Comparison of ENCODE assay signal across 1 cellular context in the genomic region with DNA sequence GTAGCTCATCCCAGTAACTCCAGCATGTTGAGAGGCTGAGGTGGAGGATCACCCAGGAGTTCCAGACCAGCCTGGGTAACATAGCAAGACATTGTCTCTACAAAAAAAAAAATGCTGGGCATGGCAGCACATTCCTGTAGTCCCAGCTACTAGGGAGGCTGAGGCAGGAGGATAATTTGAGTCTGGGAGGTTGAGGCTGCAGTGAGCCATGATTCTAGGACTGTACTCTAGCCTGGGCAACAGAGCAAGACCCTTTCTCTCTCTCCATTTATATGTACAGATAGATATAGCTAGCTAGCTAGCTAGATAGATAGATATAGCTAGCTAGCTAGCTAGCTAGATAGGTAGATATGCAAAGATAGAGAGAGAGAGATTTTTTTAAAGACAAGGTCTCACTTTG.
TF ChIP-seq lines count a peak whose summit lies in the region.

No MANE protein-coding gene starts in this region.

TF ChIP-seq in HEK293, 187 proteins besides CTCF, POLR2A, EP300 and RAD21:
- TF ChIP-seq ZNF600 (tag by site-specific recombination; IDR thresholded peaks at IDR 0.05) (peak; percentile 65), ZNF121 (tag by site-specific recombination; IDR thresholded peaks at IDR 0.05) (0 out of 2 replicates have a peak, but pooled peaks have one; percentile 31)
- TF ChIP-seq, protein P1, sequence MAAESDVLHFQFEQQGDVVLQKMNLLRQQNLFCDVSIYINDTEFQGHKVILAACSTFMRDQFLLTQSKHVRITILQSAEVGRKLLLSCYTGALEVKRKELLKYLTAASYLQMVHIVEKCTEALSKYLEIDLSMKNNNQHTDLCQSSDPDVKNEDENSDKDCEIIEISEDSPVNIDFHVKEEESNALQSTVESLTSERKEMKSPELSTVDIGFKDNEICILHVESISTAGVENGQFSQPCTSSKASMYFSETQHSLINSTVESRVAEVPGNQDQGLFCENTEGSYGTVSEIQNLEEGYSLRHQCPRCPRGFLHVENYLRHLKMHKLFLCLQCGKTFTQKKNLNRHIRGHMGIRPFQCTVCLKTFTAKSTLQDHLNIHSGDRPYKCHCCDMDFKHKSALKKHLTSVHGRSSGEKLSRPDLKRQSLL (tag by site-specific recombination; IDR thresholded peaks at IDR 0.05) = no peak
TF ChIP-seq in HEK293: peak in this region for 2.
